ENCODE assay signal across 15 cellular contexts in the genomic region with DNA sequence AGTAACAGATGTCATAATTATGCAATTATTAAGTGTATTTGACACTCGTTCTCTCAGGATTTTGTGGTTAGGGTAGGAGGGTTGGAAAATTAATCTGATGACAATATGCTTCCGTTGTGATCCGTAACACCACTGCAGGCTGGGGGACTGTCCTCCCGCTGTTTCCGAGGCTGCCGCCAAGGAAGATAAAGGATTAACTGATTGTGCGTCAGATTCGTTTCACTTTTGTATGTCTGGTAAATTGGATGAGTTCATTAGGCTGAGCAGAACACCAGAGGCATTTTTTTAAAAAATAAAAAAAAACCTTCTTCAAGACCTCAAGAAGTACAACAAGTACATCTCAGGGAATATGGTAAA.
A peak's percentile ranks its signal among the peaks of the same experiment; 100 is the strongest.
DNase-seq lines count a peak whose midpoint lies in the region; ATAC-seq, FAIRE-seq and TF ChIP-seq lines count a peak whose summit lies in the region.
"Had no signal": no experiment of that assay in that cellular context is flagged by ENCODE, and none has a peak within 500 bp of the region (broad histone marks: within the 10 kb centered on the region; RNA-seq: fewer than 3 reads in every experiment).

No MANE protein-coding gene starts in this region.

- no peaks in the 10 kb centered on the region for H3K27me3 Mint-ChIP-seq in MCF 10A (ENCODE audit: insufficient read depth, unreplicated experiment)

- H3K9me3 ChIP-seq in breast epithelium: no peaks in the 10 kb centered on the region
- H3K9me3 ChIP-seq in right cardiac atrium (ENCODE audit: control insufficient read depth, low read length): no peaks in the 10 kb centered on the region
- H3K9me3 ChIP-seq: SJSA1, vagina had no signal

- H3K27ac ChIP-seq in breast epithelium (no peak overlapping the region), right cardiac atrium (ENCODE audit: low read length) (no peak overlapping the region)
- H3K27ac ChIP-seq: SJSA1, vagina had no signal

- peak overlapping the region; percentile 8 for H3K27ac Mint-ChIP-seq in MCF 10A (ENCODE audit: low read depth, unreplicated experiment)
- H3K27ac Mint-ChIP-seq: stimulated activated naive CD8-positive, alpha-beta T cell treated with anti-CD3 and anti-CD28 coated beads, Interleukin-15, amount 100 ng/mL, for 72 hours had no signal

- H3K9me3 Mint-ChIP-seq in MCF 10A (ENCODE audit: unreplicated experiment): no peaks in the 10 kb centered on the region

- no peak for TF ChIP-seq POLR2A in breast epithelium (IDR thresholded peaks at IDR 0.05)

- POLR2A ChIA-PET in MCF 10A (lab: Yijun Ruan, JAX): interaction anchor here (1.2 kb wide), 1 partner anchor 85 kb away, joined by 3 read pairs; no protein-coding TSS in a partner anchor

- peaks cover 0 to 17% of the 10 kb centered on the region in 2 donors for H3K27me3 ChIP-seq in breast epithelium
- H3K27me3 ChIP-seq in right cardiac atrium (ENCODE audit: control insufficient read depth, insufficient read depth): no peaks in the 10 kb centered on the region
- H3K27me3 ChIP-seq: SJSA1, vagina had no signal

- H3K4me3 ChIP-seq in breast epithelium: no peak overlapping the region
- H3K4me3 ChIP-seq in fibroblast of pulmonary artery (replicated peaks; ENCODE audit: low read depth, low read length): no peak overlapping the region
- H3K4me3 ChIP-seq in right cardiac atrium (ENCODE audit: low read length): no peak overlapping the region
- H3K4me3 ChIP-seq: SJSA1, vagina had no signal

- H3K36me3 Mint-ChIP-seq in MCF 10A (ENCODE audit: insufficient read depth, unreplicated experiment): no peaks in the 10 kb centered on the region

- peak; percentile 25 for DNase-seq in MCF 10A (ENCODE audit: unreplicated experiment)
- DNase-seq in breast epithelium (ENCODE audit: low spot score in 2 of 2): no peak
- peak; percentile 54 for DNase-seq in RCC 7860 (ENCODE audit: low spot score)
- DNase-seq in fibroblast of pulmonary artery (ENCODE audit: low read depth): peak; percentile 7
- no peak for DNase-seq in SKM-1 (lab: John Stamatoyannopoulos, UW; ENCODE audit: unreplicated experiment)
- no peak for DNase-seq in right cardiac atrium
- DNase-seq in activated gamma-delta T cell (lab: John Stamatoyannopoulos, UW): no peak
- no peak for DNase-seq in mucosa of gallbladder (ENCODE audit: low spot score)
- DNase-seq: DMS153; midbrain; stimulated activated naive CD8-positive, alpha-beta T cell treated with anti-CD3 and anti-CD28 coated beads, Interleukin-15, amount 100 ng/mL, for 72 hours had no signal

- peak; percentile 67 for FAIRE-seq in RCC 7860 (lab: Jason Lieb, UNC)
- FAIRE-seq: frontal cortex, TTC549 had no signal

- H3K4me1 Mint-ChIP-seq in MCF 10A (ENCODE audit: insufficient read depth, unreplicated experiment): peaks cover 32% of the 10 kb centered on the region
- H3K4me1 Mint-ChIP-seq: stimulated activated naive CD8-positive, alpha-beta T cell treated with anti-CD3 and anti-CD28 coated beads, Interleukin-15, amount 100 ng/mL, for 72 hours had no signal

- BruUV-seq in MCF 10A (replicated peaks; lab: Mats Ljungman, UMichigan): no TSS peak

- peak overlapping the region; percentile 68 for H3K4me3 Mint-ChIP-seq in MCF 10A (ENCODE audit: unreplicated experiment)
- H3K4me3 Mint-ChIP-seq: stimulated activated naive CD8-positive, alpha-beta T cell treated with anti-CD3 and anti-CD28 coated beads, Interleukin-15, amount 100 ng/mL, for 72 hours had no signal

- ATAC-seq in right cardiac atrium: no peak
- ATAC-seq: stimulated activated naive CD8-positive, alpha-beta T cell treated with anti-CD3 and anti-CD28 coated beads, Interleukin-15, amount 100 ng/mL, for 72 hours had no signal

- H3K4me1 ChIP-seq in breast epithelium (no peaks in the 10 kb centered on the region), right cardiac atrium (ENCODE audit: control insufficient read depth, insufficient read depth, low read length) (no peaks in the 10 kb centered on the region)
- H3K4me1 ChIP-seq: SJSA1, vagina had no signal

- H3K36me3 ChIP-seq in breast epithelium: no peaks in the 10 kb centered on the region
- H3K36me3 ChIP-seq: SJSA1, vagina had no signal

- WGBS in right cardiac atrium: 6% methylated on average over 8 of the region's 8 CpGs

- no peak for TF ChIP-seq CTCF in MCF 10A (IDR thresholded peaks at IDR 0.05; ENCODE audit: unreplicated experiment)
- TF ChIP-seq CTCF in breast epithelium (IDR thresholded peaks at IDR 0.05): no peak
- no peak for TF ChIP-seq CTCF in fibroblast of pulmonary artery (IDR thresholded peaks at IDR 0.05; ENCODE audit: low read length, missing control alignments)

- intact Hi-C loops in MCF 10A (cut with micrococcal nuclease): loop anchor here (5.0 kb wide), 1 partner anchor 100 kb away; no protein-coding TSS in a partner anchor
- intact Hi-C loops in breast epithelium (cut with DNase I; ENCODE audit: low total_unique reads): no loop called here
- intact Hi-C loops in right cardiac atrium (cut with DNase I): no loop called here

- CTCF ChIA-PET in MCF 10A (lab: Yijun Ruan, JAX): no interaction called here

Comparison
In these comparisons a context has a peak if more than half of its experiments do, and no peak if none do; other contexts are left out.
1. DNase-seq: peak in MCF 10A (single experiment), RCC 7860 (single experiment) and fibroblast of pulmonary artery (single experiment); none in breast epithelium (0 of 2), SKM-1 (single experiment), right cardiac atrium (0 of 3), activated gamma-delta T cell (single experiment) and mucosa of gallbladder (single experiment).